ENCODE assay signal across 8 cellular contexts in the genomic region with DNA sequence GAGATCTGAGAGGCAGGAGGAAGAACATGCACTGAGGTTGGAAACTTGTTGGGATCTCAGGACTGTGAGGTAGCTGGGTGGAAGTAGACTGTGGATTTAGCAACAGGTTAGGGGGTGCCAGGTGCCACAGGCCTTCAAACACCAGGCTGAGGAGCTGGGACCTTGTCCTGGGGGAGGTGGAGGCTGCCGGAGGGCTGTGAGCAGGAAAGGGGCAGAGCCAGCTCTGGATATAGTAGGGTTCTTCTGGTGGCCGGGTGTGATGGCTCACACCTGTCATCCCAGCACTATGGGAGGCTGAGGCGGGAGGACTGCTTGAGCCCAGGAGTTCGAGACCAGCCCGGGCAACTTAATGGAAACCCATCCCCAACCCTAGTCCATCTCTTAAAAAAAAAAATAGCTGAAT. TPM values are rescaled to one million over a fixed set of nuclear protein-coding genes. Genes with fewer than 3 reads are reported as not detected.
DNase-seq lines count a peak whose midpoint lies in the region; ATAC-seq lines count a peak whose summit lies in the region.

No MANE protein-coding gene starts in this region.

- DNase-seq in T-helper 1 cell (no peak), SJCRH30 (no peak)
- DNase-seq in activated T-helper 1 cell treated with anti-CD3 and anti-CD28 coated beads, Interleukin-12 subunit alpha, Interleukin-12 subunit beta, Interleukin-2, Interleukin-4 antibody, amounts not matched to agents 30 ng/mL and 10 ng/mL and 1 ng/mL, durations not matched to agents 14 hours and 24 hours and 36 hours (ENCODE audit: low spot score): no peak
- DNase-seq in stimulated activated naive B cell treated with anti-CD40 and anti-IgM and Interleukin-4, amounts not matched to agents 10 μg/mL and 1 μg/mL and 100 μg/mL, for 72 hours: no peak

- peaks cover 13% of the 10 kb centered on the region for H3K36me3 ChIP-seq in SJCRH30

- H3K4me1 Mint-ChIP-seq in T-helper 1 cell treated with Interleukin-12 subunit alpha and Interleukin-12 subunit beta and Interleukin-4 antibody, amounts not matched to agents 30 μg/mL and 1 μg/mL, for 36 hours (ENCODE audit: low read depth): peaks cover 27% of the 10 kb centered on the region
- H3K4me1 Mint-ChIP-seq in activated T-helper 1 cell treated with anti-CD3 and anti-CD28 coated beads, Interleukin-12 subunit alpha, Interleukin-12 subunit beta, Interleukin-2, Interleukin-4 antibody, amounts not matched to agents 30 ng/mL and 10 ng/mL and 1 ng/mL, durations not matched to agents 14 hours and 24 hours and 36 hours (ENCODE audit: low read depth): peaks cover 42% of the 10 kb centered on the region
- peaks cover 37 to 57% of the 10 kb centered on the region in 2 donors for H3K4me1 Mint-ChIP-seq in stimulated activated naive B cell treated with anti-CD40 and anti-IgM and Interleukin-4, amounts not matched to agents 10 μg/mL and 1 μg/mL and 100 μg/mL, for 72 hours

- H3K4me3 Mint-ChIP-seq in T-helper 1 cell treated with Interleukin-12 subunit alpha and Interleukin-12 subunit beta and Interleukin-4 antibody, amounts not matched to agents 30 μg/mL and 1 μg/mL, for 36 hours: peak overlapping the region; percentile 81
- H3K4me3 Mint-ChIP-seq in activated T-helper 1 cell treated with anti-CD3 and anti-CD28 coated beads, Interleukin-12 subunit alpha, Interleukin-12 subunit beta, Interleukin-2, Interleukin-4 antibody, amounts not matched to agents 30 ng/mL and 10 ng/mL and 1 ng/mL, durations not matched to agents 14 hours and 24 hours and 36 hours: peak overlapping the region; percentile 68
- H3K4me3 Mint-ChIP-seq in stimulated activated naive B cell treated with anti-CD40 and anti-IgM and Interleukin-4, amounts not matched to agents 10 μg/mL and 1 μg/mL and 100 μg/mL, for 72 hours: peak overlapping the region; percentile 91 to 93

- intact Hi-C loops in activated T-helper 1 cell treated with anti-CD3 and anti-CD28 coated beads, Interleukin-12 subunit alpha, Interleukin-12 subunit beta, Interleukin-2, Interleukin-4 antibody, amounts not matched to agents 30 ng/mL and 10 ng/mL and 1 ng/mL, durations not matched to agents 14 hours and 24 hours and 36 hours (cut with micrococcal nuclease): loop anchor here (5.0 to 10.0 kb wide), 3 partner anchors 175 to 313 kb away; partner anchors contain the start of genes PRR12 and RPS11

- H3K27ac Mint-ChIP-seq in T-helper 1 cell treated with Interleukin-12 subunit alpha and Interleukin-12 subunit beta and Interleukin-4 antibody, amounts not matched to agents 30 μg/mL and 1 μg/mL, for 36 hours: peak overlapping the region; percentile 42
- peak overlapping the region; percentile 43 for H3K27ac Mint-ChIP-seq in activated T-helper 1 cell treated with anti-CD3 and anti-CD28 coated beads, Interleukin-12 subunit alpha, Interleukin-12 subunit beta, Interleukin-2, Interleukin-4 antibody, amounts not matched to agents 30 ng/mL and 10 ng/mL and 1 ng/mL, durations not matched to agents 14 hours and 24 hours and 36 hours
- peak overlapping the region; percentile 2 for H3K27ac Mint-ChIP-seq in stimulated activated naive B cell treated with anti-CD40 and anti-IgM and Interleukin-4, amounts not matched to agents 10 μg/mL and 1 μg/mL and 100 μg/mL, for 72 hours

- no peaks in the 10 kb centered on the region for H3K27me3 Mint-ChIP-seq in T-helper 1 cell treated with Interleukin-12 subunit alpha and Interleukin-12 subunit beta and Interleukin-4 antibody, amounts not matched to agents 30 μg/mL and 1 μg/mL, for 36 hours (ENCODE audit: low read depth)
- H3K27me3 Mint-ChIP-seq in activated T-helper 1 cell treated with anti-CD3 and anti-CD28 coated beads, Interleukin-12 subunit alpha, Interleukin-12 subunit beta, Interleukin-2, Interleukin-4 antibody, amounts not matched to agents 30 ng/mL and 10 ng/mL and 1 ng/mL, durations not matched to agents 14 hours and 24 hours and 36 hours (ENCODE audit: insufficient read depth): no peaks in the 10 kb centered on the region
- H3K27me3 Mint-ChIP-seq in stimulated activated naive B cell treated with anti-CD40 and anti-IgM and Interleukin-4, amounts not matched to agents 10 μg/mL and 1 μg/mL and 100 μg/mL, for 72 hours: no peaks in the 10 kb centered on the region

- ATAC-seq in stimulated activated naive B cell treated with anti-CD40 and anti-IgM and Interleukin-4, amounts not matched to agents 10 μg/mL and 1 μg/mL and 100 μg/mL, for 72 hours (replicated peaks): no peak
- ATAC-seq in GM18519 (IDR thresholded peaks at IDR 0.05; ENCODE audit: low FRiP score, unreplicated experiment) (no peak), GM21737 (IDR thresholded peaks at IDR 0.05; ENCODE audit: unreplicated experiment) (no peak)

- peaks cover 6% of the 10 kb centered on the region for H3K36me3 Mint-ChIP-seq in T-helper 1 cell treated with Interleukin-12 subunit alpha and Interleukin-12 subunit beta and Interleukin-4 antibody, amounts not matched to agents 30 μg/mL and 1 μg/mL, for 36 hours (ENCODE audit: low read depth)
- peaks cover 10% of the 10 kb centered on the region for H3K36me3 Mint-ChIP-seq in activated T-helper 1 cell treated with anti-CD3 and anti-CD28 coated beads, Interleukin-12 subunit alpha, Interleukin-12 subunit beta, Interleukin-2, Interleukin-4 antibody, amounts not matched to agents 30 ng/mL and 10 ng/mL and 1 ng/mL, durations not matched to agents 14 hours and 24 hours and 36 hours (ENCODE audit: low read depth)
- H3K36me3 Mint-ChIP-seq in stimulated activated naive B cell treated with anti-CD40 and anti-IgM and Interleukin-4, amounts not matched to agents 10 μg/mL and 1 μg/mL and 100 μg/mL, for 72 hours: peaks cover 12 to 18% of the 10 kb centered on the region in 2 donors

- H3K4me3 ChIP-seq in SJCRH30: no peak overlapping the region

- H3K27ac ChIP-seq in layer of hippocampus (ENCODE audit: low read depth, low read length): peak overlapping the region; percentile 83
- no peak overlapping the region for H3K27ac ChIP-seq in SJCRH30

- H3K4me1 ChIP-seq in SJCRH30: peaks cover 3% of the 10 kb centered on the region; the same call in 1 of the 2 replicates

- no peaks in the 10 kb centered on the region for H3K27me3 ChIP-seq in layer of hippocampus (ENCODE audit: control insufficient read depth, insufficient read depth, low read length)
- no peaks in the 10 kb centered on the region for H3K27me3 ChIP-seq in SJCRH30

- no peaks in the 10 kb centered on the region for H3K9me3 ChIP-seq in SJCRH30 (replicated peaks)

- no peaks in the 10 kb centered on the region for H3K9me3 Mint-ChIP-seq in T-helper 1 cell treated with Interleukin-12 subunit alpha and Interleukin-12 subunit beta and Interleukin-4 antibody, amounts not matched to agents 30 μg/mL and 1 μg/mL, for 36 hours
- no peaks in the 10 kb centered on the region for H3K9me3 Mint-ChIP-seq in activated T-helper 1 cell treated with anti-CD3 and anti-CD28 coated beads, Interleukin-12 subunit alpha, Interleukin-12 subunit beta, Interleukin-2, Interleukin-4 antibody, amounts not matched to agents 30 ng/mL and 10 ng/mL and 1 ng/mL, durations not matched to agents 14 hours and 24 hours and 36 hours
- H3K9me3 Mint-ChIP-seq in stimulated activated naive B cell treated with anti-CD40 and anti-IgM and Interleukin-4, amounts not matched to agents 10 μg/mL and 1 μg/mL and 100 μg/mL, for 72 hours: no peaks in the 10 kb centered on the region

RNA-seq across cellular contexts. Expression of gene FUZ, which starts 3.1 kb away (rescaled TPM):
- total RNA-seq in activated T-helper 1 cell treated with anti-CD3 and anti-CD28 coated beads, Interleukin-12 subunit alpha, Interleukin-12 subunit beta, Interleukin-2, Interleukin-4 antibody, amounts not matched to agents 30 ng/mL and 10 ng/mL and 1 ng/mL, durations not matched to agents 14 hours and 24 hours and 36 hours: 14.0 and 18.8 TPM in 2 replicates
- 27.6 and 27.9 TPM in 2 replicates for total RNA-seq in SJCRH30 (2014; rRNA removed; shearing (Covaris generic))

RNA-seq across cellular contexts. Expression of gene MED25, which starts 8.1 kb away (rescaled TPM):
- total RNA-seq in activated T-helper 1 cell treated with anti-CD3 and anti-CD28 coated beads, Interleukin-12 subunit alpha, Interleukin-12 subunit beta, Interleukin-2, Interleukin-4 antibody, amounts not matched to agents 30 ng/mL and 10 ng/mL and 1 ng/mL, durations not matched to agents 14 hours and 24 hours and 36 hours: 54.2 and 54.5 TPM in 2 replicates
- 22.2 and 27.4 TPM in 2 replicates for total RNA-seq in SJCRH30 (2014; rRNA removed; shearing (Covaris generic))

RNA-seq across cellular contexts. Expression of gene PTOV1, which starts 41.0 kb away (rescaled TPM):
- total RNA-seq in activated T-helper 1 cell treated with anti-CD3 and anti-CD28 coated beads, Interleukin-12 subunit alpha, Interleukin-12 subunit beta, Interleukin-2, Interleukin-4 antibody, amounts not matched to agents 30 ng/mL and 10 ng/mL and 1 ng/mL, durations not matched to agents 14 hours and 24 hours and 36 hours: 107 and 113 TPM in 2 replicates
- total RNA-seq in SJCRH30 (2014; rRNA removed; shearing (Covaris generic)): 77.1 and 91.2 TPM in 2 replicates

RNA-seq across cellular contexts. Expression of gene AP2A1, which starts 43.2 kb away (rescaled TPM):
- total RNA-seq in activated T-helper 1 cell treated with anti-CD3 and anti-CD28 coated beads, Interleukin-12 subunit alpha, Interleukin-12 subunit beta, Interleukin-2, Interleukin-4 antibody, amounts not matched to agents 30 ng/mL and 10 ng/mL and 1 ng/mL, durations not matched to agents 14 hours and 24 hours and 36 hours: 61.1 and 63.6 TPM in 2 replicates
- 66.5 and 68.8 TPM in 2 replicates for total RNA-seq in SJCRH30 (2014; rRNA removed; shearing (Covaris generic))

RNA-seq across cellular contexts. Expression of gene TSKS, which starts 46.9 kb away (rescaled TPM):
- 1.3 and 2.0 TPM in 2 replicates for total RNA-seq in activated T-helper 1 cell treated with anti-CD3 and anti-CD28 coated beads, Interleukin-12 subunit alpha, Interleukin-12 subunit beta, Interleukin-2, Interleukin-4 antibody, amounts not matched to agents 30 ng/mL and 10 ng/mL and 1 ng/mL, durations not matched to agents 14 hours and 24 hours and 36 hours
- not detected in 2 replicates for total RNA-seq in SJCRH30 (2014; rRNA removed; shearing (Covaris generic))
